Comparison of ENCODE assay signal across 8 cellular contexts in genomic region chr16:85490971-85491771, GRCh38.
A peak's percentile ranks its signal among the peaks of the same experiment; 100 is the strongest.
DNase-seq lines count a peak whose midpoint lies in the region; ATAC-seq, FAIRE-seq and TF ChIP-seq lines count a peak whose summit lies in the region.

No MANE protein-coding gene starts in this region.

- WGBS in lower leg skin, 2 donors, result 73 to 78% methylated on average over 21 of the region's 21 CpGs

- ATAC-seq in activated naive CD8-positive, alpha-beta T cell treated with anti-CD3 and anti-CD28 coated beads, Interleukin-2, amount 50 U/mL, for 24 hours, result no peak
- peak; percentile 41 to 57 for ATAC-seq in naive thymus-derived CD8-positive, alpha-beta T cell

- peak; percentile 99 for TF ChIP-seq CTCF in GM06990 (IDR thresholded peaks at IDR 0.05; ENCODE audit: insufficient read depth, low read length, poor library complexity, severe bottlenecking)
- peak; percentile 95 for TF ChIP-seq CTCF in OCI-LY1 (IDR thresholded peaks at IDR 0.05; ENCODE audit: low read length)
- no peak for TF ChIP-seq CTCF in lower leg skin (IDR thresholded peaks at IDR 0.05)
- no peak; the same call in 1 of the 2 replicates for TF ChIP-seq CTCF in HFFc6 (IDR thresholded peaks at IDR 0.05)

- intact Hi-C loops in lower leg skin (cut with DNase I; ENCODE audit: low total_unique reads), result no loop called here

- no peak overlapping the region for H3K27ac ChIP-seq in OCI-LY1 (ENCODE audit: low read depth, low read length, poor library complexity, severe bottlenecking)

- H3K9me3 ChIP-seq in OCI-LY1 (ENCODE audit: low read length), result no peaks in the 10 kb centered on the region

- peaks cover 2% of the 10 kb centered on the region for H3K27me3 Mint-ChIP-seq in activated naive CD8-positive, alpha-beta T cell treated with anti-CD3 and anti-CD28 coated beads, Interleukin-2, amount 50 U/mL, for 24 hours
- H3K27me3 Mint-ChIP-seq in naive thymus-derived CD8-positive, alpha-beta T cell, result peaks cover 0 to 1% (median 0%) of the 10 kb centered on the region in 5 donors
- H3K27me3 Mint-ChIP-seq in HFFc6 (ENCODE audit: insufficient read depth), result peaks cover 7% of the 10 kb centered on the region

- in situ Hi-C loops in G401 (cut with HindIII; ENCODE audit: low sequenced_read_pairs), result no loop called here

- DNase-seq in GM06990 (ENCODE audit: extremely low read depth, insufficient read length) (peak; percentile 34), lower leg skin (ENCODE audit: low spot score in 2 of 2) (no peak), G401 (ENCODE audit: low spot score) (no peak), HFFc6 (no peak), frontal cortex (ENCODE audit: low spot score in 2 of 2) (no peak)
- peak; percentile 55 for DNase-seq in activated naive CD8-positive, alpha-beta T cell treated with anti-CD3 and anti-CD28 coated beads, Interleukin-2, amount 50 U/mL, for 24 hours
- peak in 7 of 10 donors; percentile 8 to 37 (median 27) for DNase-seq in naive thymus-derived CD8-positive, alpha-beta T cell

- H4K20me1 ChIP-seq in OCI-LY1 (ENCODE audit: insufficient read depth, low read length), result no peaks in the 10 kb centered on the region

- H3K4me1 ChIP-seq in OCI-LY1 (ENCODE audit: insufficient read depth, low read length, severe bottlenecking), result no peaks in the 10 kb centered on the region

- POLR2A ChIA-PET in naive thymus-derived CD8-positive, alpha-beta T cell (lab: Charles Lee), result interaction anchor here (0.9 kb wide), 1 partner anchor 43 kb away, joined by 3 read pairs; no protein-coding TSS in a partner anchor

- no peaks in the 10 kb centered on the region; the same call in 1 of the 2 replicates for H3K27me3 ChIP-seq in GM06990 (replicated peaks; ENCODE audit: control insufficient read depth, insufficient read depth, low read length)
- peaks cover 6% of the 10 kb centered on the region; the same call in 1 of the 2 replicates for H3K27me3 ChIP-seq in OCI-LY1 (ENCODE audit: insufficient read depth, low read length)

- H3K4me2 ChIP-seq in OCI-LY1 (ENCODE audit: low read length), result no peak overlapping the region

- no peak overlapping the region for H3K27ac Mint-ChIP-seq in activated naive CD8-positive, alpha-beta T cell treated with anti-CD3 and anti-CD28 coated beads, Interleukin-2, amount 50 U/mL, for 24 hours
- peak overlapping the region in 4 of 10 donors; percentile 2 to 61 (median 42) for H3K27ac Mint-ChIP-seq in naive thymus-derived CD8-positive, alpha-beta T cell
- H3K27ac Mint-ChIP-seq in HFFc6, result no peak overlapping the region

- no peak overlapping the region for H2AFZ ChIP-seq in OCI-LY1 (ENCODE audit: low read length)

- H3F3A ChIP-seq in OCI-LY1 (ENCODE audit: insufficient read depth, low read length), result no peaks in the 10 kb centered on the region

- TF ChIP-seq POLR2A in lower leg skin (IDR thresholded peaks at IDR 0.05), result no peak

- no peak for FAIRE-seq in frontal cortex (lab: Jason Lieb, UNC)

- H3K9ac ChIP-seq in OCI-LY1 (ENCODE audit: low read length), result no peak overlapping the region

- H3K9me3 Mint-ChIP-seq in activated naive CD8-positive, alpha-beta T cell treated with anti-CD3 and anti-CD28 coated beads, Interleukin-2, amount 50 U/mL, for 24 hours, result no peaks in the 10 kb centered on the region
- no peaks in the 10 kb centered on the region for H3K9me3 Mint-ChIP-seq in naive thymus-derived CD8-positive, alpha-beta T cell
- no peaks in the 10 kb centered on the region for H3K9me3 Mint-ChIP-seq in HFFc6

- H3K4me3 ChIP-seq in GM06990 (replicated peaks; ENCODE audit: low read depth, low read length), result no peak overlapping the region
- H3K4me3 ChIP-seq in OCI-LY1 (ENCODE audit: low read depth, low read length, poor library complexity, severe bottlenecking), result no peak overlapping the region
- no peak overlapping the region for H3K4me3 ChIP-seq in lower leg skin (ENCODE audit: low read depth, poor library complexity, severe bottlenecking)

- H3K9me2 ChIP-seq in OCI-LY1 (ENCODE audit: low read depth, low read length), result no peaks in the 10 kb centered on the region

- H3K4me3 Mint-ChIP-seq in activated naive CD8-positive, alpha-beta T cell treated with anti-CD3 and anti-CD28 coated beads, Interleukin-2, amount 50 U/mL, for 24 hours, result no peak overlapping the region
- peak overlapping the region in 6 of 10 donors; percentile 43 to 78 (median 64) for H3K4me3 Mint-ChIP-seq in naive thymus-derived CD8-positive, alpha-beta T cell
- no peak overlapping the region for H3K4me3 Mint-ChIP-seq in HFFc6

- H3K79me2 ChIP-seq in OCI-LY1 (ENCODE audit: insufficient read depth, low read length), result no peaks in the 10 kb centered on the region

- peaks cover 16% of the 10 kb centered on the region for H3K4me1 Mint-ChIP-seq in activated naive CD8-positive, alpha-beta T cell treated with anti-CD3 and anti-CD28 coated beads, Interleukin-2, amount 50 U/mL, for 24 hours
- H3K4me1 Mint-ChIP-seq in naive thymus-derived CD8-positive, alpha-beta T cell, result peaks cover 15 to 27% (median 23%) of the 10 kb centered on the region in 4 donors
- peaks cover 19% of the 10 kb centered on the region for H3K4me1 Mint-ChIP-seq in HFFc6 (ENCODE audit: low read depth)

- no peaks in the 10 kb centered on the region for H3K36me3 Mint-ChIP-seq in activated naive CD8-positive, alpha-beta T cell treated with anti-CD3 and anti-CD28 coated beads, Interleukin-2, amount 50 U/mL, for 24 hours (ENCODE audit: low read depth)
- H3K36me3 Mint-ChIP-seq in naive thymus-derived CD8-positive, alpha-beta T cell, result no peaks in the 10 kb centered on the region
- no peaks in the 10 kb centered on the region for H3K36me3 Mint-ChIP-seq in HFFc6 (ENCODE audit: low read depth)

- H3K36me3 ChIP-seq in GM06990 (ENCODE audit: control insufficient read depth, insufficient read depth, low read length) (no peaks in the 10 kb centered on the region), OCI-LY1 (ENCODE audit: insufficient read depth, low read length) (no peaks in the 10 kb centered on the region)

Comparison
In these comparisons a context has a peak if more than half of its experiments do, and no peak if none do; other contexts are left out.
1. DNase-seq: peak in GM06990 (single experiment), activated naive CD8-positive, alpha-beta T cell treated with anti-CD3 and anti-CD28 coated beads, Interleukin-2, amount 50 U/mL, for 24 hours (single experiment) and naive thymus-derived CD8-positive, alpha-beta T cell (7 of 10); none in lower leg skin (0 of 2), G401 (single experiment), HFFc6 (single experiment) and frontal cortex (0 of 2).
2. CTCF ChIP-seq: peak in GM06990 (single experiment) and OCI-LY1 (single experiment); none in lower leg skin (0 of 3) and HFFc6 (single experiment).
3. H3K4me3 Mint-ChIP-seq: peak in naive thymus-derived CD8-positive, alpha-beta T cell (6 of 10); none in activated naive CD8-positive, alpha-beta T cell treated with anti-CD3 and anti-CD28 coated beads, Interleukin-2, amount 50 U/mL, for 24 hours (single experiment) and HFFc6 (single experiment).